1 cellular context compared by ENCODE assay signal in genomic region chr15:73273181-73274002, GRCh38.
TF ChIP-seq lines count a peak whose summit lies in the region.

No MANE protein-coding gene starts in this region.

TF ChIP-seq in HEK293, 187 proteins besides CTCF, POLR2A, EP300 and RAD21 (continued from another document):
- TF ChIP-seq ZNF280C (tag by site-specific recombination; IDR thresholded peaks at IDR 0.05) (no peak), ATF2 (tag by site-specific recombination; IDR thresholded peaks at IDR 0.05; ENCODE audit: low read depth) (0 out of 2 replicates have a peak, but pooled peaks have one; percentile 11), ZNF398 (tag by site-specific recombination; IDR thresholded peaks at IDR 0.05) (no peak), ZNF423 (tag by site-specific recombination; IDR thresholded peaks at IDR 0.05) (no peak), ZNF530 (tag by site-specific recombination; IDR thresholded peaks at IDR 0.05; ENCODE audit: low read depth) (no peak), ZBTB17 (tag by site-specific recombination; IDR thresholded peaks at IDR 0.05) (no peak), ZNF302 (tag by site-specific recombination; IDR thresholded peaks at IDR 0.05; ENCODE audit: low read depth) (no peak), ZNF624 (tag by site-specific recombination; IDR thresholded peaks at IDR 0.05) (no peak), ZNF140 (tag by site-specific recombination; IDR thresholded peaks at IDR 0.05) (no peak), ZNF2 (tag by site-specific recombination; IDR thresholded peaks at IDR 0.05) (peak; percentile 38; the same call in 1 of the 2 replicates), ZNF518A (tag by site-specific recombination; conservative IDR thresholded peaks at IDR 0.05; ENCODE audit: low read depth) (no peak), SP7 (tag by site-specific recombination; IDR thresholded peaks at IDR 0.05) (0 out of 2 replicates have a peak, but pooled peaks have one; percentile 19), ZNF24 (tag by site-specific recombination; IDR thresholded peaks at IDR 0.05) (no peak), ZNF621 (tag by site-specific recombination; IDR thresholded peaks at IDR 0.05) (no peak), ZBTB1 (tag by site-specific recombination; IDR thresholded peaks at IDR 0.05) (no peak), PRDM4 (tag by site-specific recombination; IDR thresholded peaks at IDR 0.05) (no peak), ZNF449 (tag by site-specific recombination; IDR thresholded peaks at IDR 0.05) (no peak), ZNF404 (tag by site-specific recombination; IDR thresholded peaks at IDR 0.05) (no peak), ZNF830 (tag by site-specific recombination; IDR thresholded peaks at IDR 0.05; ENCODE audit: low read depth) (no peak), ZNF561 (tag by site-specific recombination; IDR thresholded peaks at IDR 0.05; ENCODE audit: borderline replicate concordance) (no peak), PBX3 (CRISPR knock-in tag; IDR thresholded peaks at IDR 0.05) (no peak), KLF8 (tag by site-specific recombination; IDR thresholded peaks at IDR 0.05) (no peak)
